ENCODE assay signal across 8 cellular contexts in genomic region chrX:123859409-123859827, GRCh38. TPM values are rescaled to one million over a fixed set of nuclear protein-coding genes. Genes with fewer than 3 reads are reported as not detected.
DNase-seq lines count a peak whose midpoint lies in the region; ATAC-seq and TF ChIP-seq lines count a peak whose summit lies in the region.

No MANE protein-coding gene starts in this region.

- no peak overlapping the region for H3T11ph ChIP-seq in H9 (ENCODE audit: low read length)

- peaks cover 15 to 63% of the 10 kb centered on the region in 2 experiments; a peak in 3 of 5 replicates for H3K9me3 Mint-ChIP-seq in H9
- H3K9me3 Mint-ChIP-seq in activated CD8-positive, alpha-beta T cell treated with anti-CD3 and anti-CD28 coated beads, Interleukin-2, amount 10 ng/mL, durations not matched to agents 7 days and 5 days (ENCODE audit: insufficient read depth), result no peaks in the 10 kb centered on the region

- no peak overlapping the region for H4K5ac ChIP-seq in H9 (ENCODE audit: insufficient read length, low read depth, low read length)

- peak overlapping the region; percentile 24 to 99 (median 97); a peak in 6 of 7 replicates for H3K27ac Mint-ChIP-seq in H9
- peak overlapping the region; percentile 93 for H3K27ac Mint-ChIP-seq in activated CD8-positive, alpha-beta T cell treated with anti-CD3 and anti-CD28 coated beads, Interleukin-2, amount 10 ng/mL, durations not matched to agents 7 days and 5 days

- no peaks in the 10 kb centered on the region for H3K23me2 ChIP-seq in H9 (ENCODE audit: insufficient read length, low read depth, low read length, poor library complexity, severe bottlenecking)

- H3K23ac ChIP-seq in H9 (ENCODE audit: insufficient read length, low read depth, low read length), result no peak overlapping the region
- H3K23ac ChIP-seq in neuronal stem cell (ENCODE audit: low read depth, low read length, poor library complexity), result no peak overlapping the region

- no peak overlapping the region for H2BK20ac ChIP-seq in H9 (ENCODE audit: low read depth, low read length, poor library complexity, severe bottlenecking)

- no peak overlapping the region for H3K56ac ChIP-seq in H9 (ENCODE audit: insufficient read length, low read depth, low read length)

- H3K4me2 ChIP-seq in H9 (ENCODE audit: insufficient read depth, insufficient read length, low read length) (no peak overlapping the region), neuronal stem cell (ENCODE audit: insufficient read depth, low read length, poor library complexity, severe bottlenecking) (peak overlapping the region; percentile 25)

- H3K14ac ChIP-seq in H9 (ENCODE audit: insufficient read depth, low read length), result no peak overlapping the region
- H3K14ac ChIP-seq in neuronal stem cell (ENCODE audit: low read length), result no peak overlapping the region

- H3K4me1 ChIP-seq in H9 (ENCODE audit: insufficient read depth, low read length) (no peaks in the 10 kb centered on the region), neuronal stem cell (ENCODE audit: control insufficient read depth in 2 of 2, insufficient read depth in 1 of 2, low read depth in 1 of 2, low read length in 2 of 2) (peaks cover 0 to 2% of the 10 kb centered on the region in 2 donors), aorta (ENCODE audit: control insufficient read depth in 1 of 2, insufficient read depth in 2 of 2, low read length in 2 of 2) (no peaks in the 10 kb centered on the region)

- H3K79me1 ChIP-seq in H9 (ENCODE audit: insufficient read depth, low read depth, low read length, poor library complexity, severe bottlenecking) (no peaks in the 10 kb centered on the region), neuronal stem cell (ENCODE audit: low read depth, low read length) (no peaks in the 10 kb centered on the region)

- H2AFZ ChIP-seq in H9 (ENCODE audit: low read length) (no peak overlapping the region), neuronal stem cell (ENCODE audit: low read length) (peak overlapping the region; percentile 91)

- H3K36me3 ChIP-seq in neuronal stem cell (replicated peaks in 1 of 2; ENCODE audit: control insufficient read depth in 2 of 2, insufficient read depth in 2 of 2, low read length in 2 of 2) (no peaks in the 10 kb centered on the region), aorta (ENCODE audit: control insufficient read depth in 1 of 2, insufficient read depth in 2 of 2, low read length in 1 of 2) (no peaks in the 10 kb centered on the region)

- H3K27me3 ChIP-seq in H9 (ENCODE audit: insufficient read depth, low read length) (no peaks in the 10 kb centered on the region), neuronal stem cell (ENCODE audit: control insufficient read depth in 3 of 3, insufficient read depth in 3 of 3, low read depth in 1 of 3, low read length in 3 of 3) (no peaks in the 10 kb centered on the region), aorta (ENCODE audit: control insufficient read depth in 1 of 2, insufficient read depth in 2 of 2, low read length in 1 of 2) (no peaks in the 10 kb centered on the region)

- H3K36me3 Mint-ChIP-seq in H9 (ENCODE audit: insufficient read depth in 1 of 3, low read depth in 3 of 3), result peaks cover under 1 to 7% (median 2%) of the 10 kb centered on the region in 3 experiments; a peak in 5 of 7 replicates
- H3K36me3 Mint-ChIP-seq in activated CD8-positive, alpha-beta T cell treated with anti-CD3 and anti-CD28 coated beads, Interleukin-2, amount 10 ng/mL, durations not matched to agents 7 days and 5 days (ENCODE audit: low read depth), result peaks cover 3% of the 10 kb centered on the region

- no peaks in the 10 kb centered on the region for H3K27me3 Mint-ChIP-seq in H9 (ENCODE audit: low read depth)
- H3K27me3 Mint-ChIP-seq in activated CD8-positive, alpha-beta T cell treated with anti-CD3 and anti-CD28 coated beads, Interleukin-2, amount 10 ng/mL, durations not matched to agents 7 days and 5 days (ENCODE audit: low read depth), result no peaks in the 10 kb centered on the region

- no peaks in the 10 kb centered on the region; the same call in 1 of the 2 replicates for H3K79me2 ChIP-seq in H9 (ENCODE audit: insufficient read depth, low read length)

- H3K4me3 Mint-ChIP-seq in H9, result peak overlapping the region; percentile 82 to 94
- peak overlapping the region; percentile 78 for H3K4me3 Mint-ChIP-seq in activated CD8-positive, alpha-beta T cell treated with anti-CD3 and anti-CD28 coated beads, Interleukin-2, amount 10 ng/mL, durations not matched to agents 7 days and 5 days

- H2BK12ac ChIP-seq in H9 (ENCODE audit: insufficient read length, low read depth, low read length) (no peak overlapping the region), neuronal stem cell (ENCODE audit: low read length) (no peak overlapping the region)

- H2AK5ac ChIP-seq in H9 (ENCODE audit: insufficient read length, low read length) (no peak overlapping the region), neuronal stem cell (ENCODE audit: low read depth, low read length) (no peak overlapping the region)

- DNase-seq in DMS 273 treated with DMSO at 0.1 percent for 48 hours (lab: John Stamatoyannopoulos, UW) (peak; percentile 80), H9 (no peak), NCI-H1694 (lab: John Stamatoyannopoulos, UW) (peak; percentile 60), fibroblast of villous mesenchyme (ENCODE audit: low read depth) (no peak), neuronal stem cell (ENCODE audit: low spot score) (peak; percentile 3), aorta (peak in 1 of 2 donors; percentile 90), GM10248 (ENCODE audit: extremely low spot score) (no peak)
- DNase-seq in activated CD8-positive, alpha-beta T cell treated with anti-CD3 and anti-CD28 coated beads, Interleukin-2, amount 10 ng/mL, durations not matched to agents 7 days and 5 days, result no peak

- ATAC-seq in activated CD8-positive, alpha-beta T cell treated with anti-CD3 and anti-CD28 coated beads, Interleukin-2, amount 10 ng/mL, durations not matched to agents 7 days and 5 days, result no peak
- peak; percentile 86 for ATAC-seq in aorta (ENCODE audit: low FRiP score)

- H4K91ac ChIP-seq in H9 (ENCODE audit: insufficient read length, low read depth, low read length) (no peak overlapping the region), neuronal stem cell (ENCODE audit: low read depth, low read length, poor library complexity) (no peak overlapping the region)

- H2BK15ac ChIP-seq in H9 (ENCODE audit: low read depth, low read length), result no peak overlapping the region
- H2BK15ac ChIP-seq in neuronal stem cell (ENCODE audit: low read length), result no peak overlapping the region

- no CpG with 5 or more reads among the region's 13 CpGs for WGBS in H9 (ENCODE audit: extremely low coverage, insufficient read length, low lambda C conversion rate)
- WGBS in neuronal stem cell (ENCODE audit: extremely low coverage in 2 of 2, insufficient read length in 2 of 2, insufficient replicate concordance in 1 of 2), 2 donors, result no CpG with 5 or more reads among the region's 13 CpGs
- 0 to 28% methylated on average over 13 of the region's 13 CpGs for WGBS in aorta, 2 donors

- intact Hi-C loops in aorta (cut with DNase I), result no loop called here

- H3K4ac ChIP-seq in H9 (ENCODE audit: low read depth, low read length) (no peak overlapping the region), neuronal stem cell (ENCODE audit: low read length) (no peak overlapping the region)

- H3K9ac ChIP-seq in H9 (ENCODE audit: extremely low read depth, insufficient read length, low read length) (no peak overlapping the region), neuronal stem cell (ENCODE audit: low read depth, low read length, poor library complexity) (no peak overlapping the region)

- H3K4me1 Mint-ChIP-seq in H9, result peaks cover 12 to 17% of the 10 kb centered on the region in 2 experiments
- peaks cover 10% of the 10 kb centered on the region for H3K4me1 Mint-ChIP-seq in activated CD8-positive, alpha-beta T cell treated with anti-CD3 and anti-CD28 coated beads, Interleukin-2, amount 10 ng/mL, durations not matched to agents 7 days and 5 days (ENCODE audit: low read depth)

- peaks cover 11% of the 10 kb centered on the region for H3K9me3 ChIP-seq in H9 (ENCODE audit: control insufficient read depth, low read depth, low read length)
- H3K9me3 ChIP-seq in neuronal stem cell (replicated peaks in 1 of 2; ENCODE audit: control insufficient read depth in 2 of 2, insufficient read depth in 1 of 2, low read depth in 1 of 2, low read length in 2 of 2), result no peaks in the 10 kb centered on the region
- no peaks in the 10 kb centered on the region for H3K9me3 ChIP-seq in aorta (ENCODE audit: control insufficient read depth, low read length)

- H3K27ac ChIP-seq in H9 (ENCODE audit: insufficient read length, low read depth, low read length), result peak overlapping the region; percentile 18
- peak overlapping the region; percentile 97 for H3K27ac ChIP-seq in neuronal stem cell (replicated peaks; ENCODE audit: low read length)
- H3K27ac ChIP-seq in aorta (ENCODE audit: low read depth in 1 of 2, low read length in 2 of 2), result peak overlapping the region; percentile 70 to 95

- TF ChIP-seq CTCF in H9 (conservative IDR thresholded peaks at IDR 0.05), result no peak
- TF ChIP-seq CTCF in fibroblast of villous mesenchyme (IDR thresholded peaks at IDR 0.05; ENCODE audit: insufficient read depth, low read depth, low read length), result no peak
- no peak for TF ChIP-seq CTCF in GM10248 (IDR thresholded peaks at IDR 0.05; ENCODE audit: control extremely low read depth, extremely low read depth, low read depth, missing control alignments)

- CTCF ChIA-PET in activated CD8-positive, alpha-beta T cell treated with anti-CD3 and anti-CD28 coated beads, Interleukin-2, amount 10 ng/mL, durations not matched to agents 7 days and 5 days (lab: Charles Lee), result interaction anchor here (1.5 kb wide), 1 partner anchor 26 kb away, joined by 5 read pairs; no protein-coding TSS in a partner anchor
- CTCF ChIA-PET in GM10248 (lab: Yijun Ruan, JAX), result no interaction called here

- POLR2A ChIA-PET in activated CD8-positive, alpha-beta T cell treated with anti-CD3 and anti-CD28 coated beads, Interleukin-2, amount 10 ng/mL, durations not matched to agents 7 days and 5 days (lab: Charles Lee), result no interaction called here
- POLR2A ChIA-PET in GM10248 (lab: Yijun Ruan, JAX), result interaction anchor here (0.5 kb wide), 1 partner anchor 15 kb away, joined by 5 read pairs; no protein-coding TSS in a partner anchor

- no peak overlapping the region for H4K8ac ChIP-seq in H9 (replicated peaks; ENCODE audit: insufficient read length, low read depth, low read length)
- H4K8ac ChIP-seq in neuronal stem cell (ENCODE audit: low read depth, low read length), result no peak overlapping the region

- no peak overlapping the region for H2BK120ac ChIP-seq in H9 (ENCODE audit: low read depth, low read length, poor library complexity, severe bottlenecking)
- no peak overlapping the region for H2BK120ac ChIP-seq in neuronal stem cell (ENCODE audit: low read depth, low read length)

- H3K4me3 ChIP-seq in fibroblast of villous mesenchyme (ENCODE audit: low read depth, low read length) (peak overlapping the region; percentile 71), neuronal stem cell (ENCODE audit: low read length in 2 of 2) (peak overlapping the region; percentile 48 to 89), aorta (ENCODE audit: low read length in 2 of 2) (peak overlapping the region; percentile 43 to 96)

- H2BK5ac ChIP-seq in H9 (ENCODE audit: insufficient read length, low read length) (no peak overlapping the region), neuronal stem cell (ENCODE audit: low read length) (no peak overlapping the region)

- no peaks in the 10 kb centered on the region for H4K20me1 ChIP-seq in H9 (ENCODE audit: control insufficient read depth, insufficient read depth, insufficient read length)

- H3K18ac ChIP-seq in H9 (ENCODE audit: insufficient read length, low read depth, low read length) (no peak overlapping the region), neuronal stem cell (ENCODE audit: low read length) (no peak overlapping the region)

RNA-seq across cellular contexts. Expression of gene XIAP, which starts 0.4 kb away (rescaled TPM):
- 35.2 and 40.5 TPM in 2 replicates for total RNA-seq in H9 (2021)
- total RNA-seq in activated CD8-positive, alpha-beta T cell treated with anti-CD3 and anti-CD28 coated beads, Interleukin-2, amount 10 ng/mL, durations not matched to agents 7 days and 5 days, result 10 to 100 TPM; 33.9 to 38.0 TPM
- 39.0 and 43.2 TPM in 2 replicates for total RNA-seq in fibroblast of villous mesenchyme
- 16.4 TPM for polyA plus RNA-seq in neuronal stem cell (2013, experiment 1 of 2)
- polyA plus RNA-seq in neuronal stem cell (2013, experiment 2 of 2), result 17.7 TPM
- 10 to 100 TPM; 50.4 to 50.7 TPM for total RNA-seq in aorta
- polyA plus RNA-seq in aorta, result 1 to 10 TPM; 4.9 to 7.5 TPM

Comparison
In these comparisons a context has a peak if more than half of its experiments do, and no peak if none do; other contexts are left out.
1. DNase-seq: peak in DMS 273 treated with DMSO at 0.1 percent for 48 hours (single experiment), NCI-H1694 (single experiment) and neuronal stem cell (single experiment); none in H9 (single experiment), activated CD8-positive, alpha-beta T cell treated with anti-CD3 and anti-CD28 coated beads, Interleukin-2, amount 10 ng/mL, durations not matched to agents 7 days and 5 days (single experiment), fibroblast of villous mesenchyme (single experiment) and GM10248 (single experiment).
2. H3K27ac ChIP-seq: peak in every context shown above with its lines; median percentile 97 in neuronal stem cell; 82 in aorta; 18 in H9.
3. Peak in every context shown above with its lines, with median percentiles within 50 percentile points of each other: H3K4me3 ChIP-seq.